8 cellular contexts compared by ENCODE assay signal in genomic region chr17:21019976-21020575, GRCh38. TPM values are rescaled to one million over a fixed set of nuclear protein-coding genes. Genes with fewer than 3 reads are reported as not detected.
DNase-seq lines count a peak whose midpoint lies in the region; ATAC-seq and TF ChIP-seq lines count a peak whose summit lies in the region.

No MANE protein-coding gene starts in this region.

- intact Hi-C loops in OCI-LY7 (cut with micrococcal nuclease; ENCODE audit: unreplicated experiment) = loop anchor here (1.0 kb wide), 1 partner anchor 79 kb away; no protein-coding TSS in a partner anchor
- intact Hi-C loops in body of pancreas (cut with DNase I) = no loop called here

- H3K27me3 ChIP-seq in body of pancreas = no peaks in the 10 kb centered on the region
- no peaks in the 10 kb centered on the region for H3K27me3 ChIP-seq in mesenchymal stem cell (ENCODE audit: control insufficient read depth in 1 of 2, insufficient read depth in 1 of 2, low read length in 2 of 2)
- no peaks in the 10 kb centered on the region for H3K27me3 ChIP-seq in neuronal stem cell (ENCODE audit: control insufficient read depth in 3 of 3, insufficient read depth in 3 of 3, low read depth in 1 of 3, low read length in 3 of 3)

- no peaks in the 10 kb centered on the region for H3K9me2 ChIP-seq in OCI-LY7 (ENCODE audit: insufficient read depth, low read length)

- ATAC-seq in body of pancreas = no peak

- peaks cover 37% of the 10 kb centered on the region for H4K20me1 ChIP-seq in OCI-LY7 (ENCODE audit: insufficient read depth, low read length)

- H2BK12ac ChIP-seq in mesenchymal stem cell (ENCODE audit: low read length in 2 of 2) (no peak overlapping the region), neuronal stem cell (ENCODE audit: low read length) (no peak overlapping the region)

- CTCF ChIA-PET in OCI-LY7 (lab: Charles Lee; ENCODE audit: unreplicated experiment) = no interaction called here

- H3K23ac ChIP-seq in mesenchymal stem cell (ENCODE audit: low read length in 2 of 2) (no peak overlapping the region), neuronal stem cell (ENCODE audit: low read depth, low read length, poor library complexity) (no peak overlapping the region)

- H2BK5ac ChIP-seq in mesenchymal stem cell (ENCODE audit: low read depth, low read length, poor library complexity, severe bottlenecking) (no peak overlapping the region), neuronal stem cell (ENCODE audit: low read length) (no peak overlapping the region)

- H2BK15ac ChIP-seq in mesenchymal stem cell (ENCODE audit: low read depth, poor library complexity, severe bottlenecking) = no peak overlapping the region
- H2BK15ac ChIP-seq in neuronal stem cell (ENCODE audit: low read length) = no peak overlapping the region

- peaks cover 83% of the 10 kb centered on the region for H3K79me2 ChIP-seq in OCI-LY7 (ENCODE audit: insufficient read depth, low read depth, low read length)

- H3K4ac ChIP-seq in mesenchymal stem cell (ENCODE audit: low read depth in 1 of 2, low read length in 2 of 2) = no peak overlapping the region
- H3K4ac ChIP-seq in neuronal stem cell (ENCODE audit: low read length) = no peak overlapping the region

- DNase-seq in stimulated activated CD4-positive, alpha-beta T cell treated with anti-CD3 and anti-CD28 coated beads, Interleukin-1b, Interleukin-23, amount 100 ng/mL, for 48 hours = peak; percentile 39
- DNase-seq in stimulated activated CD4-positive, alpha-beta T cell treated with anti-CD3 and anti-CD28 coated beads, Interleukin-2, amount 100 ng/mL, for 48 hours = no peak
- peak; percentile 71 for DNase-seq in OCI-LY7 (ENCODE audit: low spot score)
- peak in 2 of 4 donors; percentile 37 to 49 for DNase-seq in body of pancreas
- peak; percentile 29 for DNase-seq in mesenchymal stem cell
- DNase-seq in KG1 (lab: John Stamatoyannopoulos, UW) = no peak
- DNase-seq in retina = no peak
- DNase-seq in neuronal stem cell (ENCODE audit: low spot score) = no peak

- H3K4me2 ChIP-seq in OCI-LY7 (ENCODE audit: low read length) = no peak overlapping the region
- no peak overlapping the region for H3K4me2 ChIP-seq in mesenchymal stem cell (ENCODE audit: low read length, poor library complexity, severe bottlenecking)
- H3K4me2 ChIP-seq in neuronal stem cell (ENCODE audit: insufficient read depth, low read length, poor library complexity, severe bottlenecking) = no peak overlapping the region

- no peak for TF ChIP-seq POLR2A in body of pancreas (IDR thresholded peaks at IDR 0.05)

- H3K36me3 ChIP-seq in OCI-LY7 (ENCODE audit: insufficient read depth, low read length) (peaks cover 99% of the 10 kb centered on the region), body of pancreas (replicated peaks in 1 of 2; ENCODE audit: insufficient read depth in 1 of 2, low read depth in 2 of 2) (peaks cover 32 to 52% of the 10 kb centered on the region in 2 donors), mesenchymal stem cell (ENCODE audit: control insufficient read depth in 1 of 2, insufficient read depth in 2 of 2, low read depth in 1 of 2, low read length in 2 of 2) (peaks cover 68 to 92% of the 10 kb centered on the region in 2 experiments), neuronal stem cell (replicated peaks in 1 of 2; ENCODE audit: control insufficient read depth in 2 of 2, insufficient read depth in 2 of 2, low read length in 2 of 2) (peaks cover 72 to 100% of the 10 kb centered on the region in 2 donors)

- H4K8ac ChIP-seq in mesenchymal stem cell (ENCODE audit: low read length) (no peak overlapping the region), neuronal stem cell (ENCODE audit: low read depth, low read length) (no peak overlapping the region)

- no peak overlapping the region for H3K9ac ChIP-seq in mesenchymal stem cell (ENCODE audit: low read length)
- H3K9ac ChIP-seq in neuronal stem cell (ENCODE audit: low read depth, low read length, poor library complexity) = no peak overlapping the region

- H4K91ac ChIP-seq in mesenchymal stem cell (ENCODE audit: low read length) (no peak overlapping the region), neuronal stem cell (ENCODE audit: low read depth, low read length, poor library complexity) (no peak overlapping the region)

- H3K4me1 ChIP-seq in OCI-LY7 (ENCODE audit: insufficient read depth, low read length, poor library complexity, severe bottlenecking) (peaks cover 5% of the 10 kb centered on the region), body of pancreas (peaks cover 6% of the 10 kb centered on the region), mesenchymal stem cell (ENCODE audit: control insufficient read depth, insufficient read depth, low read depth, low read length) (peaks cover 6% of the 10 kb centered on the region), neuronal stem cell (ENCODE audit: control insufficient read depth in 2 of 2, insufficient read depth in 1 of 2, low read depth in 1 of 2, low read length in 2 of 2) (no peaks in the 10 kb centered on the region)

- BruUV-seq in OCI-LY7 (replicated peaks; lab: Mats Ljungman, UMichigan) = no TSS peak

- H3K4me3 ChIP-seq in OCI-LY7 (ENCODE audit: low read depth, low read length, poor library complexity, severe bottlenecking) (no peak overlapping the region), body of pancreas (no peak overlapping the region), mesenchymal stem cell (ENCODE audit: insufficient read depth in 1 of 2, low read depth in 1 of 2, low read length in 2 of 2) (no peak overlapping the region), neuronal stem cell (ENCODE audit: low read length in 2 of 2) (no peak overlapping the region)

- H3K27ac ChIP-seq in OCI-LY7 (ENCODE audit: low read depth, low read length, poor library complexity, severe bottlenecking) (peak overlapping the region; percentile 1), body of pancreas (no peak overlapping the region), mesenchymal stem cell (ENCODE audit: low read length, poor library complexity, severe bottlenecking) (no peak overlapping the region), neuronal stem cell (replicated peaks; ENCODE audit: low read length) (no peak overlapping the region)

- peak; percentile 80 for TF ChIP-seq CTCF in OCI-LY7 (conservative IDR thresholded peaks at IDR 0.05; ENCODE audit: low read length)
- TF ChIP-seq CTCF in body of pancreas (IDR thresholded peaks at IDR 0.05) = peak in 4 of 7 experiments; percentile 17 to 22 (median 21)

- H3K18ac ChIP-seq in mesenchymal stem cell (ENCODE audit: low read depth in 1 of 2, low read length in 2 of 2) = no peak overlapping the region
- H3K18ac ChIP-seq in neuronal stem cell (ENCODE audit: low read length) = no peak overlapping the region

- H2AK5ac ChIP-seq in mesenchymal stem cell (ENCODE audit: low read length, severe bottlenecking) (no peak overlapping the region), neuronal stem cell (ENCODE audit: low read depth, low read length) (no peak overlapping the region)

- no peaks in the 10 kb centered on the region for H3K9me3 ChIP-seq in OCI-LY7 (ENCODE audit: low read length)
- no peaks in the 10 kb centered on the region for H3K9me3 ChIP-seq in body of pancreas
- no peaks in the 10 kb centered on the region for H3K9me3 ChIP-seq in mesenchymal stem cell (ENCODE audit: control insufficient read depth, low read length)
- no peaks in the 10 kb centered on the region for H3K9me3 ChIP-seq in neuronal stem cell (replicated peaks in 1 of 2; ENCODE audit: control insufficient read depth in 2 of 2, insufficient read depth in 1 of 2, low read depth in 1 of 2, low read length in 2 of 2)

- POLR2A ChIA-PET in OCI-LY7 (lab: Charles Lee) = no interaction called here

- no peak overlapping the region for H2BK120ac ChIP-seq in mesenchymal stem cell (ENCODE audit: low read depth, low read length)
- no peak overlapping the region for H2BK120ac ChIP-seq in neuronal stem cell (ENCODE audit: low read depth, low read length)

- no peak overlapping the region for H2AFZ ChIP-seq in OCI-LY7 (ENCODE audit: low read length)
- H2AFZ ChIP-seq in mesenchymal stem cell (ENCODE audit: low read depth, low read length) = no peak overlapping the region
- H2AFZ ChIP-seq in neuronal stem cell (ENCODE audit: low read length) = no peak overlapping the region

- no peak overlapping the region for H3K14ac ChIP-seq in mesenchymal stem cell (ENCODE audit: low read length in 2 of 2)
- no peak overlapping the region for H3K14ac ChIP-seq in neuronal stem cell (ENCODE audit: low read length)

- WGBS in body of pancreas, 2 donors = 84 to 89% methylated on average over 6 of the region's 6 CpGs
- WGBS in mesenchymal stem cell = 97% methylated on average over 5 of the region's 6 CpGs
- WGBS in neuronal stem cell (ENCODE audit: extremely low coverage in 2 of 2, insufficient read length in 2 of 2, insufficient replicate concordance in 1 of 2), 2 donors = no CpG with 5 or more reads among the region's 6 CpGs

- H3K79me1 ChIP-seq in mesenchymal stem cell (replicated peaks; ENCODE audit: low read length, poor library complexity, severe bottlenecking) (peaks cover 9% of the 10 kb centered on the region), neuronal stem cell (ENCODE audit: low read depth, low read length) (peaks cover 21% of the 10 kb centered on the region)

RNA-seq across cellular contexts. Expression of gene USP22, which starts 22.7 kb away (rescaled TPM):
- 144 and 180 TPM in 2 replicates for total RNA-seq in OCI-LY7 (2014; rRNA removed; shearing (Covaris generic))
- total RNA-seq in OCI-LY7 (2022) (302 TPM in 2 replicates), body of pancreas (10 to 100 TPM; 66.4 to 79.4 TPM)
- 105 TPM for polyA plus RNA-seq in mesenchymal stem cell (2013, experiment 1 of 2)
- 108 TPM for polyA plus RNA-seq in mesenchymal stem cell (2013, experiment 2 of 2)
- 144 TPM for polyA plus RNA-seq in neuronal stem cell (2013, experiment 1 of 2)
- 140 TPM for polyA plus RNA-seq in neuronal stem cell (2013, experiment 2 of 2)

Comparison
In these comparisons a context has a peak if more than half of its experiments do, and no peak if none do; other contexts are left out.
1. DNase-seq: peak in stimulated activated CD4-positive, alpha-beta T cell treated with anti-CD3 and anti-CD28 coated beads, Interleukin-1b, Interleukin-23, amount 100 ng/mL, for 48 hours (single experiment), OCI-LY7 (single experiment) and mesenchymal stem cell (single experiment); none in stimulated activated CD4-positive, alpha-beta T cell treated with anti-CD3 and anti-CD28 coated beads, Interleukin-2, amount 100 ng/mL, for 48 hours (0 of 2), KG1 (single experiment), retina (single experiment) and neuronal stem cell (single experiment).